Comparison of ENCODE assay signal across 38 cellular contexts in the genomic region with DNA sequence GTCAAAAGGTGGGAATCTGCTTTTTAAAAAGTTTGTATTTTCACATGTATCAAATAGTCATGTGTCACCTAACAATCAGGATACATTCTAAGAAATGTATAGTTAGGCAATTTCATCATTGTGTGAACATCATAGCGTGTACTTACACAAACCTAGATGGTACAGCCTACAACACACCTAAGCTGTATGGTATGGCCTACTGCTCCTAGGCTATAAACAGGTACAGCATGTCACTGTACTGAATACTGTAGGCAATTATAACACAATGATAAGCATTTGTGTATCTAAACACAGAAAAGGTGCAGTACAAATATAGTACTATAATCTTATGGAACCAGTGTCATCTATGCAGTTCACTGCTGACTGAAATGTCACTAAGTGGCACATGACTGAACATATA.
"Had no signal": no experiment of that assay in that cellular context is flagged by ENCODE, and none has a peak within 500 bp of the region (broad histone marks: within the 10 kb centered on the region; RNA-seq: fewer than 3 reads in every experiment).

No MANE protein-coding gene starts in this region.

- H3K9me3 Mint-ChIP-seq: activated T-cell treated with anti-CD3 and anti-CD28 coated beads, Interleukin-2, amount 50 U/mL, for 72 hours; activated T-helper 17 cell treated with anti-CD3 and anti-CD28 coated beads, Interleukin-2, amount 50 U/mL, for 72 hours; T-cell had no signal

- H3K4me3 ChIP-seq: ascending aorta, Peyer's patch had no signal

- H3K4me3 Mint-ChIP-seq: activated CD4-positive, alpha-beta memory T cell treated with anti-CD3 and anti-CD28 coated beads, Interleukin-2, amount 10 ng/mL, durations not matched to agents 7 days and 5 days; activated CD8-positive, alpha-beta memory T cell treated with anti-CD3 and anti-CD28 coated beads, Interleukin-2, amount 10 ng/mL, durations not matched to agents 7 days and 5 days; activated naive CD8-positive, alpha-beta T cell treated with anti-CD3 and anti-CD28 coated beads for 36 hours; activated T-cell treated with anti-CD3 and anti-CD28 coated beads, Interleukin-2, amount 50 U/mL, for 72 hours; activated T-helper 17 cell treated with anti-CD3 and anti-CD28 coated beads, Interleukin-2, amount 50 U/mL, for 72 hours; T-cell had no signal

- H3K27me3 Mint-ChIP-seq: activated CD4-positive, alpha-beta memory T cell treated with anti-CD3 and anti-CD28 coated beads, Interleukin-2, amount 10 ng/mL, durations not matched to agents 7 days and 5 days; activated CD8-positive, alpha-beta memory T cell treated with anti-CD3 and anti-CD28 coated beads, Interleukin-2, amount 10 ng/mL, durations not matched to agents 7 days and 5 days; activated naive CD8-positive, alpha-beta T cell treated with anti-CD3 and anti-CD28 coated beads for 36 hours; activated T-helper 17 cell treated with anti-CD3 and anti-CD28 coated beads, Interleukin-2, amount 50 U/mL, for 72 hours; T-cell had no signal

- H3K27ac ChIP-seq: ascending aorta, Peyer's patch, WERI-Rb-1 had no signal

- H3K36me3 ChIP-seq: Peyer's patch, WERI-Rb-1 had no signal

- DNase-seq: activated CD4-positive, alpha-beta memory T cell treated with anti-CD3 and anti-CD28 coated beads, Interleukin-2, amount 10 ng/mL, durations not matched to agents 7 days and 5 days; activated CD4-positive, alpha-beta T cell treated with anti-CD3 and anti-CD28 coated beads for 1 hour; activated CD4-positive, alpha-beta T cell treated with anti-CD3 and anti-CD28 coated beads for 48 hours; activated CD4-positive, CD25-positive, alpha-beta regulatory T cell; activated CD8-positive, alpha-beta memory T cell treated with anti-CD3 and anti-CD28 coated beads for 24 hours; activated CD8-positive, alpha-beta memory T cell treated with anti-CD3 and anti-CD28 coated beads, Interleukin-2, amount 10 ng/mL, durations not matched to agents 7 days and 5 days; activated CD8-positive, alpha-beta memory T cell treated with anti-CD3 and anti-CD28 coated beads, Interleukin-2, amount 50 U/mL, for 48 hours; activated effector memory CD4-positive, alpha-beta T cell treated with anti-CD3 and anti-CD28 coated beads, Interleukin-2, amount 50 U/mL, for 16 hours; activated naive CD4-positive, alpha-beta T cell; activated naive CD4-positive, alpha-beta T cell treated with anti-CD3 and anti-CD28 coated beads, Interleukin-2, amount 50 U/mL, for 16 hours; activated naive CD8-positive, alpha-beta T cell treated with anti-CD3 and anti-CD28 coated beads for 36 hours; activated T-cell treated with anti-CD3 and anti-CD28 coated beads, Interleukin-2, amount 50 U/mL, for 72 hours; amygdala; cerebellar nuclear complex; Kasumi-1; MM.1S; MV-4-11; NCI-H1092; NCI-H1436 treated with DMSO at 0.1 percent for 48 hours; NCI-H1694 treated with DMSO at 0.1 percent for 48 hours; NCI-H2029; NCI-H2107; NCI-H2171; NCI-H510A; NCI-H526; NCI-H748 treated with DMSO at 0.1 percent for 48 hours; NK-92 treated with Interleukin-12 subunit alpha and Interleukin-12 subunit beta, amount 100 ng/mL, for 24 hours; PC-3; Peyer's patch; RPMI8226; SIG-M5; T-cell; T-helper 2 cell; T-helper 9 cell; WERI-Rb-1 had no signal

- H3K4me1 ChIP-seq: ascending aorta, Peyer's patch had no signal

- H3K9me3 ChIP-seq: Peyer's patch had no signal

- ATAC-seq: activated CD8-positive, alpha-beta memory T cell treated with anti-CD3 and anti-CD28 coated beads, Interleukin-2, amount 10 ng/mL, durations not matched to agents 7 days and 5 days; activated T-cell treated with anti-CD3 and anti-CD28 coated beads, Interleukin-2, amount 50 U/mL, for 72 hours; activated T-helper 17 cell treated with anti-CD3 and anti-CD28 coated beads, Interleukin-2, amount 50 U/mL, for 72 hours; PC-3; SK-N-SH treated with all-trans-retinoic acid at 6 μM for 48 hours; T-cell had no signal

- H3K27me3 ChIP-seq: ascending aorta, Peyer's patch had no signal

- H3K27ac Mint-ChIP-seq: activated CD4-positive, alpha-beta memory T cell treated with anti-CD3 and anti-CD28 coated beads, Interleukin-2, amount 10 ng/mL, durations not matched to agents 7 days and 5 days; activated CD8-positive, alpha-beta memory T cell treated with anti-CD3 and anti-CD28 coated beads, Interleukin-2, amount 10 ng/mL, durations not matched to agents 7 days and 5 days; activated naive CD8-positive, alpha-beta T cell treated with anti-CD3 and anti-CD28 coated beads for 36 hours; activated T-helper 17 cell treated with anti-CD3 and anti-CD28 coated beads, Interleukin-2, amount 50 U/mL, for 72 hours; T-cell had no signal
